Comparison of ENCODE assay signal across 8 cellular contexts in the genomic region with DNA sequence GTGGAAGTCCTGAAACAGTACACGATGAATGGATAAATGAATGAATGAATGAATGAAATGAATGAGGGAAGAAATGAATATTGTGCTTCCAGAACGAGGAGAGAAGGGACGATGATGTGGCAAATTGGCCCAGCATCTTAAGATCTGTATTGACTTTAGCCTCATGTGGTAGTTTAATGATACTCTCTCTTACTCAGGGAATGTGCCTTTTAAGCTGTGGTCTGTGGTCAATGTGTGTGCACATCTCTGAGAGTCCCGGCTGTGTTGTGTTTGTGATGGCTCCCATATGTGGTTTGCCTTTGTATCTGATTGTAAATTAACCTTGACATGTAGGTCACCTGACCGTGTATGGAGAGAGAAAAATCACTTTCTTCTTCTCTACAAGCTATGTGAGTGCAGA.
A peak's percentile ranks its signal among the peaks of the same experiment; 100 is the strongest.
DNase-seq lines count a peak whose midpoint lies in the region; ATAC-seq and TF ChIP-seq lines count a peak whose summit lies in the region.

No MANE protein-coding gene starts in this region.

- no peaks in the 10 kb centered on the region for H3K27me3 ChIP-seq in CD4-positive, CD25-positive, alpha-beta regulatory T cell (ENCODE audit: control insufficient read depth, insufficient read depth, low read length)
- H3K27me3 ChIP-seq in spleen (replicated peaks in 1 of 7): no peaks in the 10 kb centered on the region

- intact Hi-C loops in head of caudate nucleus (cut with DNase I) (loop anchor here (5.0 kb wide), 1 partner anchor 93 kb away; a partner anchor contains a TSS), spleen (cut with DNase I; ENCODE audit: low total_unique reads) (loop anchor here (10.0 kb wide), 1 partner anchor 180 kb away; no protein-coding TSS in a partner anchor)

- no peaks in the 10 kb centered on the region for H3K9me3 ChIP-seq in CD4-positive, CD25-positive, alpha-beta regulatory T cell (ENCODE audit: control insufficient read depth in 2 of 2, low read length in 2 of 2)
- H3K9me3 ChIP-seq in spleen: no peaks in the 10 kb centered on the region

- H3K27ac Mint-ChIP-seq in CD4-positive, CD25-positive, alpha-beta regulatory T cell: no peak overlapping the region

- H3K36me3 Mint-ChIP-seq in CD4-positive, CD25-positive, alpha-beta regulatory T cell: no peaks in the 10 kb centered on the region

- H3K4me1 ChIP-seq in CD4-positive, CD25-positive, alpha-beta regulatory T cell (ENCODE audit: control insufficient read depth, insufficient read depth, low read length, poor library complexity, severe bottlenecking): no peaks in the 10 kb centered on the region
- H3K4me1 ChIP-seq in spleen: peaks cover 0 to 15% (median 8%) of the 10 kb centered on the region in 6 donors

- no peak for TF ChIP-seq POLR2A in spleen (IDR thresholded peaks at IDR 0.05)

- no peak for DNase-seq in CD4-positive, CD25-positive, alpha-beta regulatory T cell
- peak; percentile 77 for DNase-seq in SW480 (ENCODE audit: low spot score)
- DNase-seq in kidney glomerular epithelial cell (lab: John Stamatoyannopoulos, UW): peak; percentile 61
- no peak for DNase-seq in NCI-H128 (lab: John Stamatoyannopoulos, UW; ENCODE audit: unreplicated experiment)
- DNase-seq in head of caudate nucleus: no peak
- no peak for DNase-seq in spleen
- no peak for DNase-seq in mesenteric fat pad (ENCODE audit: low spot score)

- H3K4me3 Mint-ChIP-seq in CD4-positive, CD25-positive, alpha-beta regulatory T cell: no peak overlapping the region

- WGBS in spleen, 5 donors: 40 to 53% (median 48%) methylated on average over 5 of the region's 5 CpGs

- H3K4me1 Mint-ChIP-seq in CD4-positive, CD25-positive, alpha-beta regulatory T cell: peaks cover 0 to 13% (median 11%) of the 10 kb centered on the region in 4 donors

- TF ChIP-seq CTCF in spleen (IDR thresholded peaks at IDR 0.05 in 8 of 11, conservative IDR thresholded peaks at IDR 0.05 in 3 of 11): no peak

- no peaks in the 10 kb centered on the region for H3K36me3 ChIP-seq in CD4-positive, CD25-positive, alpha-beta regulatory T cell (ENCODE audit: control insufficient read depth, insufficient read depth, low read length)
- H3K36me3 ChIP-seq in spleen: no peaks in the 10 kb centered on the region

- H3K9me3 Mint-ChIP-seq in CD4-positive, CD25-positive, alpha-beta regulatory T cell: no peaks in the 10 kb centered on the region

- H3K27me3 Mint-ChIP-seq in CD4-positive, CD25-positive, alpha-beta regulatory T cell: no peaks in the 10 kb centered on the region

- ATAC-seq in CD4-positive, CD25-positive, alpha-beta regulatory T cell (ENCODE audit: low read depth in 2 of 2): peak; percentile 22 to 31
- peak; percentile 44 for ATAC-seq in GM21447 (IDR thresholded peaks at IDR 0.05; ENCODE audit: unreplicated experiment)

- H3K4me3 ChIP-seq in CD4-positive, CD25-positive, alpha-beta regulatory T cell (ENCODE audit: low read depth, low read length): no peak overlapping the region
- no peak overlapping the region for H3K4me3 ChIP-seq in spleen

- H3K27ac ChIP-seq in CD4-positive, CD25-positive, alpha-beta regulatory T cell (ENCODE audit: insufficient read depth, low read length, poor library complexity, severe bottlenecking): no peak overlapping the region
- H3K27ac ChIP-seq in spleen: no peak overlapping the region

Comparison
In these comparisons a context has a peak if more than half of its experiments do, and no peak if none do; other contexts are left out.
1. DNase-seq: peak in SW480 (single experiment) and kidney glomerular epithelial cell (single experiment); none in CD4-positive, CD25-positive, alpha-beta regulatory T cell (0 of 3), NCI-H128 (single experiment), head of caudate nucleus (0 of 42), spleen (single experiment) and mesenteric fat pad (single experiment).